Comparison of ENCODE assay signal across 20 cellular contexts in genomic region chr11:28903716-28904115, GRCh38.
DNase-seq lines count a peak whose midpoint lies in the region; ATAC-seq and TF ChIP-seq lines count a peak whose summit lies in the region.
"Had no signal": no experiment of that assay in that cellular context is flagged by ENCODE, and none has a peak within 500 bp of the region (broad histone marks: within the 10 kb centered on the region; RNA-seq: fewer than 3 reads in every experiment).

No MANE protein-coding gene starts in this region.

- no peaks in the 10 kb centered on the region for H3K27me3 ChIP-seq in brain microvascular endothelial cell (replicated peaks)
- H3K27me3 ChIP-seq: BE2C, foreskin keratinocyte, upper lobe of right lung had no signal

- no peak for TF ChIP-seq RAD21 in Ishikawa (IDR thresholded peaks at IDR 0.05; ENCODE audit: low read depth)

- H3K36me3 ChIP-seq in brain microvascular endothelial cell (replicated peaks) = no peaks in the 10 kb centered on the region
- H3K36me3 ChIP-seq: BE2C, upper lobe of right lung had no signal

- DNase-seq in DMS153 treated with DMSO at 0.1 percent for 48 hours (lab: John Stamatoyannopoulos, UW; ENCODE audit: unreplicated experiment) (peak; percentile 6), DMS153 (lab: John Stamatoyannopoulos, UW) (no peak), brain microvascular endothelial cell (peak; percentile 1), iris pigment epithelial cell (ENCODE audit: low read depth) (peak; percentile 39), NCI-H524 treated with DMSO at 0.1 percent for 48 hours (lab: John Stamatoyannopoulos, UW) (no peak)
- DNase-seq in activated CD4-positive, alpha-beta T cell treated with anti-CD3 and anti-CD28 coated beads, Interleukin-2, amount 50 U/mL, for 4 hours = no peak
- DNase-seq: activated CD4-positive, alpha-beta T cell treated with anti-CD3 and anti-CD28 coated beads, Interleukin-2, amount 10 ng/mL, durations not matched to agents 7 days and 5 days; activated gamma-delta T cell; amygdala; BE2C; Karpas-422; naive thymus-derived CD8-positive, alpha-beta T cell; Right ventricle myocardium superior; stimulated activated CD4-positive, alpha-beta T cell treated with anti-CD3 and anti-CD28 coated beads, Interleukin-2, amount 100 ng/mL, for 48 hours; T-cell; upper lobe of right lung had no signal

- no peak for ATAC-seq in HG03139 (IDR thresholded peaks at IDR 0.05; ENCODE audit: unreplicated experiment)
- ATAC-seq: foreskin keratinocyte; naive thymus-derived CD8-positive, alpha-beta T cell; T-cell; upper lobe of right lung had no signal

- no peak for TF ChIP-seq EP300 in Ishikawa (IDR thresholded peaks at IDR 0.05; ENCODE audit: borderline replicate concordance)

- TF ChIP-seq CTCF in brain microvascular endothelial cell (IDR thresholded peaks at IDR 0.05; ENCODE audit: low read depth, low read length, missing control alignments) = no peak

- H3K4me3 ChIP-seq in brain microvascular endothelial cell (ENCODE audit: low read depth, low read length) = no peak overlapping the region
- H3K4me3 ChIP-seq: upper lobe of right lung had no signal

- H3K27ac ChIP-seq in brain microvascular endothelial cell = no peak overlapping the region
- H3K27ac ChIP-seq: 22Rv1, foreskin keratinocyte, upper lobe of right lung had no signal

- in situ Hi-C loops in brain microvascular endothelial cell (cut with HindIII; ENCODE audit: low pct_ligation_motif_present, low sequenced_read_pairs) = no loop called here

TF ChIP-seq in Ishikawa, 13 proteins besides CTCF, POLR2A, EP300 and RAD21:
- no peak for TF ChIP-seq YY1 (IDR thresholded peaks at IDR 0.05; ENCODE audit: low read depth)
- TF ChIP-seq, protein P1, sequence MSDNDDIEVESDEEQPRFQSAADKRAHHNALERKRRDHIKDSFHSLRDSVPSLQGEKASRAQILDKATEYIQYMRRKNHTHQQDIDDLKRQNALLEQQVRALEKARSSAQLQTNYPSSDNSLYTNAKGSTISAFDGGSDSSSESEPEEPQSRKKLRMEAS (IDR thresholded peaks at IDR 0.05) = no peak
- TF ChIP-seq NFIC (IDR thresholded peaks at IDR 0.05) = peak; percentile 71

Comparison
In these comparisons a context has a peak if more than half of its experiments do, and no peak if none do; other contexts are left out.
1. DNase-seq: peak in DMS153 treated with DMSO at 0.1 percent for 48 hours (single experiment), brain microvascular endothelial cell (single experiment) and iris pigment epithelial cell (single experiment); none in DMS153 (single experiment), NCI-H524 treated with DMSO at 0.1 percent for 48 hours (single experiment) and activated CD4-positive, alpha-beta T cell treated with anti-CD3 and anti-CD28 coated beads, Interleukin-2, amount 50 U/mL, for 4 hours (0 of 2).